Comparison of ENCODE assay signal across 21 cellular contexts in the genomic region with DNA sequence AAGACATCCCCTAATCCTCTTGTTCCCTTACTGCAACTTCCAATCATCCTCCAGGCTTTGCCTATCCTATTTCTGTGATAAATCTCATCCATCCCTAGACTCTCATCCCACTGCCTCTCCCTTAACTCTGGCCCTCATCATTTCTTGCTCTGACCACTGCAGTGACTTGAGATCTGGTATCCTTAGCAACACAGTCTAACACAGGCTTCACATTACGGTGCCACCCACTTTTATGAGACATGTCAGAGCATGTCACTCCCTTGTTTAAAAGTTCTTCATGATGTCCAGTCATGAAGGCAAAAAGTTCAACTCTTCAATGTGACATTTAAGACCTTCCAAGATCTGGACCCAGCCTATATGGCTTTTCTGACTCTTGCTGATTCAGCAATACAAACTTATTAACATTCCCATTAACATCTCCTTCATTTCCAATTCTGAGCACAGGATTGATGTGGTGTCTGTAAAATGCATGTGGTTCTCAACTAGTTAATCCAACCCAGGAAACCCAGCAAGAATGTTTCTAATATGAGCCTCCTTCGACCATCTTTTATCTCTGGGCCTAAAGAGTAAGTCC.
"Had no signal": no experiment of that assay in that cellular context is flagged by ENCODE, and none has a peak within 500 bp of the region (broad histone marks: within the 10 kb centered on the region; RNA-seq: fewer than 3 reads in every experiment).

No MANE protein-coding gene starts in this region.

- H3K9ac ChIP-seq: neural progenitor cell had no signal

- H2AFZ ChIP-seq: neural progenitor cell had no signal

- H3K4me1 ChIP-seq: esophagus muscularis mucosa, gastrocnemius medialis, heart right ventricle, neural progenitor cell, right atrium auricular region, suprapubic skin, thyroid gland had no signal

- DNase-seq: cortex of kidney; dorsolateral prefrontal cortex; effector CD8-positive, alpha-beta T cell; gastrocnemius medialis; heart right ventricle; hypothalamus; kidney glomerular epithelial cell; nucleus accumbens; ovary; stimulated activated CD4-positive, alpha-beta T cell treated with anti-CD3 and anti-CD28 coated beads, Interleukin-2, amount 100 ng/mL, for 48 hours; stimulated activated naive CD4-positive, alpha-beta T cell treated with Interleukin-2 at 50 U/mL for 16 hours; thyroid gland had no signal

- H3K9me3 ChIP-seq: esophagus muscularis mucosa, gastrocnemius medialis, heart right ventricle, ovary, right atrium auricular region, suprapubic skin, thyroid gland had no signal

- H3K4me3 ChIP-seq: dorsolateral prefrontal cortex, esophagus muscularis mucosa, gastrocnemius medialis, heart right ventricle, neural progenitor cell, ovary, right atrium auricular region, smooth muscle cell, suprapubic skin, thyroid gland had no signal

- H3K27me3 ChIP-seq: gastrocnemius medialis, neural progenitor cell, ovary, right atrium auricular region, suprapubic skin, thyroid gland had no signal

- H3K4me2 ChIP-seq: neural progenitor cell, smooth muscle cell had no signal

- ATAC-seq: gastrocnemius medialis; heart right ventricle; left lobe of liver; natural killer cell treated with Interleukin-12 subunit alpha and Interleukin-12 subunit beta and Interleukin-15 and Interleukin-18, amount 100 ng/mL, for 72 hours had no signal

- FAIRE-seq: islet of Langerhans, urothelium cell line had no signal

- H3K36me3 ChIP-seq: esophagus muscularis mucosa, gastrocnemius medialis, heart right ventricle, neural progenitor cell, ovary, right atrium auricular region, suprapubic skin, thyroid gland had no signal

- H3K27ac ChIP-seq: dorsolateral prefrontal cortex, esophagus muscularis mucosa, gastrocnemius medialis, heart right ventricle, neural progenitor cell, ovary, right atrium auricular region, suprapubic skin, thyroid gland had no signal
